1 cellular context compared by ENCODE assay signal in the genomic region with DNA sequence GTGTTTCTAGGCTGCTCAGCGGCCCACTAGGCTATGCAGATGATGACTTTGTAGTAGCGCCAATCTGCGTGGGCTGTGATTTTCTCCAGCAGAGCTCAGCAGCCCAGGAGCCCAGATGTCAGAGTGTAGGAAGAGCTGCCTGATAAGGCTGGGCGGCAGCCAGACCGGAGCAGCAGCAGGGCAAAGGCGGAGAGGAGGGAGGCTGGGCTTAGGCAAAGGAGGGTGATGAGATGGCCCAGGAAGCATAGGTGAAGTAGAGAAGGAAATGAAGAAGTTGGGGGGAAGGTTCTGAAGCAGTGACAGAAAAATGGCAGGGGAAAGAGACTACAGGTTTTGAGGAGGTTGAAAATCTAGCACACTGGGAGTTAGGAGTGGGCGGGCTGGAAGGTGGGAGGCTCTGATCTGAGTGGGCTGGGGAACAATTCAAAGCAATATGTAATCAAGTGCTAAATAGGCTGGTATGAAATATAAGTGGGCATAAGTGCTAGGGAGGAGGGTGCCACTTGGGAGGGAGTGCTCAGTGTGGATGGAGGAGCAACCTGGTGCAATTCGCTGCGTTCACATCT.
TF ChIP-seq lines count a peak whose summit lies in the region.

No MANE protein-coding gene starts in this region.

TF ChIP-seq in K562, 482 proteins besides CTCF, POLR2A, EP300 and RAD21 (continued from another document):
- TF ChIP-seq, protein P1, sequence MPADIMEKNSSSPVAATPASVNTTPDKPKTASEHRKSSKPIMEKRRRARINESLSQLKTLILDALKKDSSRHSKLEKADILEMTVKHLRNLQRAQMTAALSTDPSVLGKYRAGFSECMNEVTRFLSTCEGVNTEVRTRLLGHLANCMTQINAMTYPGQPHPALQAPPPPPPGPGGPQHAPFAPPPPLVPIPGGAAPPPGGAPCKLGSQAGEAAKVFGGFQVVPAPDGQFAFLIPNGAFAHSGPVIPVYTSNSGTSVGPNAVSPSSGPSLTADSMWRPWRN (IDR thresholded peaks at IDR 0.05; ENCODE audit: low read depth) = no peak
- TF ChIP-seq ZNF57 (CRISPR knock-in tag; IDR thresholded peaks at IDR 0.05) (no peak), ZNF436 (CRISPR knock-in tag; IDR thresholded peaks at IDR 0.05) (no peak)
